Comparison of ENCODE assay signal across 28 cellular contexts in the genomic region with DNA sequence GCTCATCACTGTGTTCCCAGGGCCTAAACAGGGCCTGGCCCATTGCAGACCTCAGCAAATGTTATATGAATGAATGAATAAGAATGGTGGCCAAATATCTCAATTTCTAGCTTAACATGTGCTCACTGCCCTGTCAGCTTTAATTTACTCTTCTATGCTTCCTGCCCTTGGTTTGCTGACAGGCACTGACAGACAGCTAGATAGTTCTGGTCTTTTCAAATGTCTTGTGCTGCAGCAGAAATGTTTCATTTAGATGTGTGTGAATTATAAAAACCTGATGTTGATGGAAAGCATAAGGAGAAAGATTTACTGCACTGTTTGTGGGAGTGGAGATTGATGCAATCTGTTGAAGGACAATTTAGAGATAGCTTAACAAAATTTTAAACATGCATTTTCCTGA. TPM values are rescaled to one million over a fixed set of nuclear protein-coding genes. Genes with fewer than 3 reads are reported as not detected.
"Had no signal": no experiment of that assay in that cellular context is flagged by ENCODE, and none has a peak within 500 bp of the region (broad histone marks: within the 10 kb centered on the region; RNA-seq: fewer than 3 reads in every experiment).

No MANE protein-coding gene starts in this region.

- H3K36me3 ChIP-seq: Peyer's patch had no signal

- ATAC-seq: activated CD4-positive, alpha-beta T cell treated with anti-CD3 and anti-CD28 coated beads for 36 hours; activated CD4-positive, CD25-positive, alpha-beta regulatory T cell treated with anti-CD3 and anti-CD28 coated beads, Interleukin-2, amount 50 U/mL, for 24 hours; activated CD8-positive, alpha-beta T cell treated with anti-CD3 and anti-CD28 coated beads, Interleukin-2, amount 10 ng/mL, durations not matched to agents 7 days and 5 days; activated naive CD4-positive, alpha-beta T cell treated with anti-CD3 and anti-CD28 coated beads, Interleukin-2, amount 50 U/mL, for 72 hours; K562; PC-3; Right ventricle myocardium inferior; WTC11 had no signal

- H3K9me3 ChIP-seq: Peyer's patch had no signal

- H3K4me3 ChIP-seq: K562, Peyer's patch had no signal

- H3K27me3 ChIP-seq: Peyer's patch had no signal

- H3K27ac ChIP-seq: Peyer's patch had no signal

- H3K4me1 ChIP-seq: Peyer's patch had no signal

- DNase-seq: activated CD4-positive, alpha-beta T cell treated with anti-CD3 and anti-CD28 coated beads for 36 hours; activated CD4-positive, alpha-beta T cell treated with anti-CD3 and anti-CD28 coated beads, Interleukin-2, amount 10 ng/mL, durations not matched to agents 7 days and 5 days; activated CD4-positive, alpha-beta T cell treated with anti-CD3 and anti-CD28 coated beads, Interleukin-2, amount 50 U/mL, for 48 hours; activated CD8-positive, alpha-beta T cell treated with anti-CD3 and anti-CD28 coated beads, Interleukin-2, amount 10 ng/mL, durations not matched to agents 7 days and 5 days; activated gamma-delta T cell; activated naive CD4-positive, alpha-beta T cell treated with anti-CD3 and anti-CD28 coated beads for 36 hours; activated T-cell treated with anti-CD3 and anti-CD28 coated beads, Interleukin-2, amount 50 U/mL, for 24 hours; anterior cingulate cortex; caudate nucleus; NCI-H1092 treated with DMSO at 0.1 percent for 48 hours; NCI-H1417; NCI-H146; NCI-H187; NCI-H2029 treated with DMSO at 0.1 percent for 48 hours; NCI-H2107; NCI-H2171; NCI-H446; NCI-H510A treated with DMSO at 0.1 percent for 48 hours; PC-3; Peyer's patch; RPMI8226; SIG-M5 had no signal

RNA-seq across cellular contexts. Expression of a gene that starts 48.9 kb away (rescaled TPM):
- total RNA-seq: activated T-helper 2 cell treated with anti-CD3 and anti-CD28 coated beads, Interferon-gamma antibody, Interleukin-2, Interleukin-4, amounts not matched to agents 10 μg/mL and 5 μg/mL and 100 μg/mL, durations not matched to agents 14 hours and 24 hours and 36 hours had no signal
- polyA plus RNA-seq: K562 had no signal
